In genomic region chr1:230377851-230378250, GRCh38 we compare ENCODE assay signal across 16 cellular contexts. TPM values are rescaled to one million over a fixed set of nuclear protein-coding genes. Genes with fewer than 3 reads are reported as not detected.
DNase-seq lines count a peak whose midpoint lies in the region; ATAC-seq and TF ChIP-seq lines count a peak whose summit lies in the region.
"Had no signal": no experiment of that assay in that cellular context is flagged by ENCODE, and none has a peak within 500 bp of the region (broad histone marks: within the 10 kb centered on the region; RNA-seq: fewer than 3 reads in every experiment).

No MANE protein-coding gene starts in this region.

- H3K4me2 ChIP-seq in GM23338 (no peak overlapping the region), neural progenitor cell (no peak overlapping the region)
- H3K4me2 ChIP-seq: BLaER1 had no signal

- no peaks in the 10 kb centered on the region for H3K9me3 ChIP-seq in neural progenitor cell (ENCODE audit: low read depth)

- no peak overlapping the region for H2AFZ ChIP-seq in GM23338
- H2AFZ ChIP-seq in neural progenitor cell (replicated peaks) = no peak overlapping the region

- H3K27me3 ChIP-seq in GM23338 (ENCODE audit: insufficient read depth) (no peaks in the 10 kb centered on the region), neural progenitor cell (no peaks in the 10 kb centered on the region)
- H3K27me3 ChIP-seq: BLaER1 had no signal

- no peak overlapping the region; the same call in 1 of the 2 replicates for H3K27ac ChIP-seq in GM23338 (ENCODE audit: low read depth)
- H3K27ac ChIP-seq in cingulate gyrus (ENCODE audit: low read depth, low read length) = peak overlapping the region; percentile 39
- H3K27ac ChIP-seq in neural progenitor cell = no peak overlapping the region
- H3K27ac ChIP-seq in temporal lobe (ENCODE audit: low read depth, low read length) = peak overlapping the region; percentile 94
- no peak overlapping the region for H3K27ac ChIP-seq in RWPE1
- H3K27ac ChIP-seq: BLaER1, HL-60 had no signal

- H4K20me1 ChIP-seq in GM23338 (replicated peaks; ENCODE audit: insufficient read depth) (peaks cover 2% of the 10 kb centered on the region; the same call in 1 of the 2 replicates), neural progenitor cell (ENCODE audit: low read depth) (no peaks in the 10 kb centered on the region)
- H4K20me1 ChIP-seq: BLaER1 had no signal

- H3K4me3 Mint-ChIP-seq in GM23338 = no peak overlapping the region
- no peak overlapping the region for H3K4me3 Mint-ChIP-seq in neural progenitor cell
- H3K4me3 Mint-ChIP-seq: CD14-positive monocyte; CD4-positive, alpha-beta memory T cell had no signal

- H3K9me3 Mint-ChIP-seq in GM23338 (peaks cover 12% of the 10 kb centered on the region), neural progenitor cell (peaks cover 16% of the 10 kb centered on the region)

- DNase-seq in GM23338 (ENCODE audit: low spot score) = no peak
- DNase-seq in neural progenitor cell (ENCODE audit: low spot score) = no peak
- no peak for DNase-seq in COR-L47 (lab: John Stamatoyannopoulos, UW)
- DNase-seq in RWPE1 (ENCODE audit: low spot score) = no peak
- DNase-seq in NCI-H748 (lab: John Stamatoyannopoulos, UW; ENCODE audit: unreplicated experiment) = no peak
- DNase-seq: 8988T; Calu3; CD4-positive, alpha-beta memory T cell; DMS79 treated with DMSO at 0.1 percent for 48 hours; GF-D8; HCEC 1CT had no signal

- H3K27ac Mint-ChIP-seq in GM23338 (0 out of 2 replicates have a peak overlapping the region, but pooled peaks have one; percentile 20), neural progenitor cell (peak overlapping the region; percentile 60)
- H3K27ac Mint-ChIP-seq: CD14-positive monocyte; CD4-positive, alpha-beta memory T cell had no signal

- H3K27me3 Mint-ChIP-seq in GM23338 (ENCODE audit: insufficient read depth, low read depth, poor library complexity) (no peaks in the 10 kb centered on the region), neural progenitor cell (ENCODE audit: insufficient read depth, low read depth) (peaks cover 12% of the 10 kb centered on the region)

- H3K4me1 Mint-ChIP-seq in GM23338 (peaks cover 42% of the 10 kb centered on the region), neural progenitor cell (peaks cover 20% of the 10 kb centered on the region)
- H3K4me1 Mint-ChIP-seq: CD14-positive monocyte; CD4-positive, alpha-beta memory T cell had no signal

- 0 out of 2 replicates have a peak, but pooled peaks cover 3% of the 10 kb centered on the region for H3K9me2 ChIP-seq in GM23338 (ENCODE audit: insufficient read depth)

- H3F3A ChIP-seq in GM23338 (replicated peaks; ENCODE audit: low read depth) = no peaks in the 10 kb centered on the region
- H3F3A ChIP-seq in neural progenitor cell (ENCODE audit: low read depth) = no peaks in the 10 kb centered on the region

- CTCF ChIA-PET in RWPE1 (lab: Yijun Ruan, JAX) = interaction anchor here (0.9 kb wide), 1 partner anchor 305 kb away, joined by 3 read pairs; no protein-coding TSS in a partner anchor

- H3K4me3 ChIP-seq in GM23338 (no peak overlapping the region), neural progenitor cell (no peak overlapping the region)
- H3K4me3 ChIP-seq: BLaER1 had no signal

- TF ChIP-seq CTCF in GM23338 (conservative IDR thresholded peaks at IDR 0.05; ENCODE audit: low read depth in 2 of 2) (no peak), neural progenitor cell (IDR thresholded peaks at IDR 0.05) (no peak), RWPE1 (conservative IDR thresholded peaks at IDR 0.05; ENCODE audit: low read depth) (no peak)

- H3K79me2 ChIP-seq in GM23338 (replicated peaks; ENCODE audit: insufficient read depth) = peaks cover 22% of the 10 kb centered on the region
- no peaks in the 10 kb centered on the region for H3K79me2 ChIP-seq in neural progenitor cell (ENCODE audit: low read depth)

- 0 out of 2 replicates have a peak, but pooled peaks cover 4% of the 10 kb centered on the region for H3K36me3 ChIP-seq in GM23338 (ENCODE audit: insufficient read depth)
- no peaks in the 10 kb centered on the region for H3K36me3 ChIP-seq in neural progenitor cell
- H3K36me3 ChIP-seq: BLaER1 had no signal

- no peak overlapping the region for H3K9ac ChIP-seq in neural progenitor cell
- H3K9ac ChIP-seq: BLaER1 had no signal

- POLR2A ChIA-PET in RWPE1 (lab: Yijun Ruan, JAX; ENCODE audit: low non-redundant PET) = no interaction called here

- no peak for ATAC-seq in GM23338

- H3K36me3 Mint-ChIP-seq in GM23338 (ENCODE audit: low read depth) = peaks cover 22% of the 10 kb centered on the region
- peaks cover 12% of the 10 kb centered on the region for H3K36me3 Mint-ChIP-seq in neural progenitor cell
- H3K36me3 Mint-ChIP-seq: CD14-positive monocyte; CD4-positive, alpha-beta memory T cell had no signal

- H3K4me1 ChIP-seq in GM23338 (ENCODE audit: insufficient read depth) (peaks cover 22% of the 10 kb centered on the region), neural progenitor cell (peaks cover 37% of the 10 kb centered on the region)

TF ChIP-seq in GM23338, 12 proteins besides CTCF, POLR2A, EP300 and RAD21 (continues in another document):
- TF ChIP-seq ZNF114 (CRISPR knock-in tag; IDR thresholded peaks at IDR 0.05) (no peak), ETS1 (IDR thresholded peaks at IDR 0.05) (no peak), CREB1 (CRISPR knock-in tag; IDR thresholded peaks at IDR 0.05; ENCODE audit: low read depth) (no peak), POLR2AphosphoS5 (IDR thresholded peaks at IDR 0.05; ENCODE audit: low read depth) (no peak), ZNF331 (CRISPR knock-in tag; IDR thresholded peaks at IDR 0.05; ENCODE audit: low read depth) (no peak), REST (IDR thresholded peaks at IDR 0.05; ENCODE audit: unreplicated experiment) (no peak), JUNB (IDR thresholded peaks at IDR 0.05; ENCODE audit: unreplicated experiment) (no peak), STAT1 (IDR thresholded peaks at IDR 0.05; ENCODE audit: unreplicated experiment) (no peak), EZH2phosphoT487 (IDR thresholded peaks at IDR 0.05; ENCODE audit: unreplicated experiment) (no peak), EZH2 (IDR thresholded peaks at IDR 0.05; ENCODE audit: low read depth, unreplicated experiment) (no peak), NANOG (IDR thresholded peaks at IDR 0.05; ENCODE audit: borderline replicate concordance) (no peak)

RNA-seq across cellular contexts. Expression of gene PGBD5, which starts 48.3 kb away (rescaled TPM):
- total RNA-seq in GM23338 (2014; rRNA removed; shearing (Covaris generic)) = 16.6 and 17.0 TPM in 2 replicates
- polyA plus RNA-seq in GM23338 (2016; fragmentation: Nextera tagmentation; extraction: Ambion mirVana) = 3.4 and 3.9 TPM in 2 replicates
- total RNA-seq in neural progenitor cell (ENCODE audit: low replicate concordance) = 1.2 and 3.6 TPM in 2 replicates
- total RNA-seq in temporal lobe = 20.7 TPM
- total RNA-seq: CD4-positive, alpha-beta memory T cell had no signal
- polyA plus RNA-seq: CD14-positive monocyte; CD4-positive, alpha-beta memory T cell had no signal

Comparison
In these comparisons a context has a peak if more than half of its experiments do, and no peak if none do; other contexts are left out.
1. H3K27ac ChIP-seq: peak in cingulate gyrus (single experiment) and temporal lobe (single experiment); none in GM23338 (single experiment), neural progenitor cell (single experiment) and RWPE1 (single experiment).